ENCODE assay signal across 19 cellular contexts in genomic region chr3:52292247-52293065, GRCh38. TPM values are rescaled to one million over a fixed set of nuclear protein-coding genes. Genes with fewer than 3 reads are reported as not detected.
DNase-seq lines count a peak whose midpoint lies in the region; ATAC-seq, FAIRE-seq and TF ChIP-seq lines count a peak whose summit lies in the region.
"Had no signal": no experiment of that assay in that cellular context is flagged by ENCODE, and none has a peak within 500 bp of the region (broad histone marks: within the 10 kb centered on the region; RNA-seq: fewer than 3 reads in every experiment).

No MANE protein-coding gene starts in this region.

- no peak overlapping the region for H3K4me3 Mint-ChIP-seq in activated naive CD8-positive, alpha-beta T cell treated with anti-CD3 and anti-CD28 coated beads, Interleukin-2, amount 10 ng/mL, durations not matched to agents 7 days and 5 days
- H3K4me3 Mint-ChIP-seq in activated naive CD8-positive, alpha-beta T cell treated with anti-CD3 and anti-CD28 coated beads, Interleukin-2, amount 50 U/mL, for 24 hours: no peak overlapping the region
- no peak overlapping the region for H3K4me3 Mint-ChIP-seq in effector memory CD8-positive, alpha-beta T cell
- H3K4me3 Mint-ChIP-seq: GM23338 had no signal

- H3K4me2 ChIP-seq in K562 (ENCODE audit: insufficient read depth, low read length): no peak overlapping the region
- H3K4me2 ChIP-seq: GM23338, KMS-11 had no signal

- peaks cover 1% of the 10 kb centered on the region for H3K36me3 Mint-ChIP-seq in activated naive CD8-positive, alpha-beta T cell treated with anti-CD3 and anti-CD28 coated beads, Interleukin-2, amount 10 ng/mL, durations not matched to agents 7 days and 5 days
- peaks cover 6% of the 10 kb centered on the region for H3K36me3 Mint-ChIP-seq in activated naive CD8-positive, alpha-beta T cell treated with anti-CD3 and anti-CD28 coated beads, Interleukin-2, amount 50 U/mL, for 24 hours (ENCODE audit: low read depth)
- H3K36me3 Mint-ChIP-seq in effector memory CD8-positive, alpha-beta T cell (ENCODE audit: insufficient read depth): peaks cover 29% of the 10 kb centered on the region

- BruUV-seq in K562 (replicated peaks; lab: Mats Ljungman, UMichigan): no TSS peak

- CTCF ChIA-PET in K562 (lab: Yijun Ruan, JAX; ENCODE audit: low intra/inter-chr PET ratio): interaction anchor here (1.9 to 2.4 kb wide), 2 partner anchors 47 to 93 kb away, joined by 10 to 36 read pairs; no protein-coding TSS in a partner anchor

- H3K27ac ChIP-seq in K562 (ENCODE audit: extremely low read depth, low read depth, low read length) (no peak overlapping the region), right lobe of liver (peak overlapping the region in 2 of 3 donors; percentile 73 to 100), spleen (no peak overlapping the region)
- H3K27ac ChIP-seq: KMS-11, RWPE1 had no signal

- H4K20me1 ChIP-seq in K562 (replicated peaks; ENCODE audit: control insufficient read depth, insufficient read depth, low read length): no peaks in the 10 kb centered on the region

- no peak overlapping the region for H2AFZ ChIP-seq in K562 (ENCODE audit: low read depth, low read length)
- H2AFZ ChIP-seq: GM23338 had no signal

- TF ChIP-seq CTCF in K562 (IDR thresholded peaks at IDR 0.05 in 2 of 3, conservative IDR thresholded peaks at IDR 0.05 in 1 of 3; ENCODE audit: insufficient read depth in 2 of 3, low read depth in 1 of 3, low read length in 3 of 3): no peak
- no peak for TF ChIP-seq CTCF in right lobe of liver (IDR thresholded peaks at IDR 0.05)
- TF ChIP-seq CTCF in spleen (IDR thresholded peaks at IDR 0.05 in 8 of 11, conservative IDR thresholded peaks at IDR 0.05 in 3 of 11): no peak

- WGBS in K562 (ENCODE audit: insufficient coverage, low coverage, missing lambda C conversion rate): 84% methylated on average over 13 of the region's 20 CpGs
- WGBS in right lobe of liver (ENCODE audit: insufficient coverage, low coverage, low lambda C conversion rate, missing lambda C conversion rate): no CpG with 5 or more reads among the region's 20 CpGs
- WGBS in spleen, 5 donors: 94 to 98% (median 95%) methylated on average over 10 to 20 of the region's 20 CpGs

- TF ChIP-seq RAD21 in K562 (CRISPR knock-in tag; conservative IDR thresholded peaks at IDR 0.05 in 1 of 2, IDR thresholded peaks at IDR 0.05 in 1 of 2): no peak

- H3K4me3 ChIP-seq in K562 (no peak overlapping the region), right lobe of liver (peak overlapping the region; percentile 50 to 97 (median 77)), spleen (no peak overlapping the region)
- H3K4me3 ChIP-seq: GM23338 had no signal

- H3K9me3 ChIP-seq in K562 (replicated peaks; ENCODE audit: control insufficient read depth, insufficient read depth, low read depth, low read length) (no peaks in the 10 kb centered on the region), right lobe of liver (no peaks in the 10 kb centered on the region), spleen (no peaks in the 10 kb centered on the region)

- peaks cover 10% of the 10 kb centered on the region; the same call in 2 of the 3 replicates for H3K79me2 ChIP-seq in K562 (ENCODE audit: control insufficient read depth, insufficient read depth, low read length)

- ATAC-seq in activated naive CD8-positive, alpha-beta T cell treated with anti-CD3 and anti-CD28 coated beads, Interleukin-2, amount 10 ng/mL, durations not matched to agents 7 days and 5 days (ENCODE audit: low read depth): no peak
- no peak for ATAC-seq in activated naive CD8-positive, alpha-beta T cell treated with anti-CD3 and anti-CD28 coated beads, Interleukin-2, amount 50 U/mL, for 24 hours
- ATAC-seq in K562 (no peak), right lobe of liver (no peak)
- ATAC-seq in effector memory CD8-positive, alpha-beta T cell (replicated peaks): no peak

- TF ChIP-seq POLR2A in K562 (conservative IDR thresholded peaks at IDR 0.05): no peak
- no peak for TF ChIP-seq POLR2A in right lobe of liver (IDR thresholded peaks at IDR 0.05)
- TF ChIP-seq POLR2A in spleen (IDR thresholded peaks at IDR 0.05): no peak

- no peak for FAIRE-seq in K562 (lab: Jason Lieb, UNC)
- FAIRE-seq: A204.1 had no signal

- no peaks in the 10 kb centered on the region for H3K27me3 Mint-ChIP-seq in activated naive CD8-positive, alpha-beta T cell treated with anti-CD3 and anti-CD28 coated beads, Interleukin-2, amount 10 ng/mL, durations not matched to agents 7 days and 5 days
- no peaks in the 10 kb centered on the region for H3K27me3 Mint-ChIP-seq in activated naive CD8-positive, alpha-beta T cell treated with anti-CD3 and anti-CD28 coated beads, Interleukin-2, amount 50 U/mL, for 24 hours
- H3K27me3 Mint-ChIP-seq in effector memory CD8-positive, alpha-beta T cell: no peaks in the 10 kb centered on the region

- POLR2A ChIA-PET in activated naive CD8-positive, alpha-beta T cell treated with anti-CD3 and anti-CD28 coated beads, Interleukin-2, amount 10 ng/mL, durations not matched to agents 7 days and 5 days (lab: Charles Lee): no interaction called here
- POLR2A ChIA-PET in K562 (lab: Yijun Ruan, JAX): no interaction called here

- H3K4me1 ChIP-seq in K562 (replicated peaks in 1 of 2; ENCODE audit: control insufficient read depth in 2 of 2, insufficient read depth in 2 of 2, low read length in 2 of 2): peaks cover 10 to 28% of the 10 kb centered on the region in 2 experiments; a peak in 4 of 5 replicates
- peaks cover 0 to 59% (median 23%) of the 10 kb centered on the region in 4 donors for H3K4me1 ChIP-seq in right lobe of liver
- H3K4me1 ChIP-seq in spleen: peaks cover 0 to 47% (median 18%) of the 10 kb centered on the region in 6 donors

- no peak for DNase-seq in activated naive CD8-positive, alpha-beta T cell treated with anti-CD3 and anti-CD28 coated beads, Interleukin-2, amount 10 ng/mL, durations not matched to agents 7 days and 5 days
- DNase-seq in activated naive CD8-positive, alpha-beta T cell treated with anti-CD3 and anti-CD28 coated beads, Interleukin-2, amount 50 U/mL, for 24 hours: no peak
- DNase-seq in K562 (ENCODE audit: extremely low read depth in 1 of 4, low spot score in 3 of 4) (no peak), right lobe of liver (no peak), spleen (peak; percentile 74), EL (no peak), NCI-H82 (lab: John Stamatoyannopoulos, UW) (no peak)
- DNase-seq in effector memory CD8-positive, alpha-beta T cell: no peak
- DNase-seq: DMS 273 treated with DMSO at 0.1 percent for 48 hours, GF-D8, NCI-H1048, NCI-H1436 treated with DMSO at 0.1 percent for 48 hours, NCI-H2029 treated with DMSO at 0.1 percent for 48 hours, NCI-H446 treated with DMSO at 0.1 percent for 48 hours, OCI-M1 had no signal

- H3K36me3 ChIP-seq in K562 (ENCODE audit: control insufficient read depth, insufficient read depth, low read length): peaks cover 4% of the 10 kb centered on the region; the same call in 2 of the 3 replicates
- H3K36me3 ChIP-seq in right lobe of liver: peaks cover 0 to 19% (median 8%) of the 10 kb centered on the region in 4 donors
- H3K36me3 ChIP-seq in spleen: peaks cover 0 to 75% (median 45%) of the 10 kb centered on the region in 6 donors

- peak overlapping the region; percentile 78 for H3K27ac Mint-ChIP-seq in activated naive CD8-positive, alpha-beta T cell treated with anti-CD3 and anti-CD28 coated beads, Interleukin-2, amount 10 ng/mL, durations not matched to agents 7 days and 5 days
- no peak overlapping the region for H3K27ac Mint-ChIP-seq in activated naive CD8-positive, alpha-beta T cell treated with anti-CD3 and anti-CD28 coated beads, Interleukin-2, amount 50 U/mL, for 24 hours
- peak overlapping the region in 1 of 2 donors; percentile 11 for H3K27ac Mint-ChIP-seq in effector memory CD8-positive, alpha-beta T cell
- H3K27ac Mint-ChIP-seq: GM23338 had no signal

- intact Hi-C loops in K562 (cut with micrococcal nuclease): loop anchor here (5.0 kb wide), 1 partner anchor 155 kb away; the partner anchor contains the start of gene SEMA3G
- intact Hi-C loops in right lobe of liver (cut with DNase I): loop anchor here in 1 of 2 donors (5.0 kb wide), 1 partner anchor 50 kb away; no protein-coding TSS in a partner anchor
- intact Hi-C loops in spleen (cut with DNase I; ENCODE audit: low total_unique reads): loop anchor here (5.0 kb wide), 1 partner anchor 45 kb away; no protein-coding TSS in a partner anchor

- no peaks in the 10 kb centered on the region for H3K9me3 Mint-ChIP-seq in activated naive CD8-positive, alpha-beta T cell treated with anti-CD3 and anti-CD28 coated beads, Interleukin-2, amount 10 ng/mL, durations not matched to agents 7 days and 5 days
- no peaks in the 10 kb centered on the region for H3K9me3 Mint-ChIP-seq in activated naive CD8-positive, alpha-beta T cell treated with anti-CD3 and anti-CD28 coated beads, Interleukin-2, amount 50 U/mL, for 24 hours
- no peaks in the 10 kb centered on the region for H3K9me3 Mint-ChIP-seq in effector memory CD8-positive, alpha-beta T cell
- H3K9me3 Mint-ChIP-seq: GM23338 had no signal

- H3K9ac ChIP-seq in K562 (ENCODE audit: insufficient read depth in 1 of 2, low read depth in 2 of 2, low read length in 2 of 2): peak overlapping the region in 1 of 2 experiments; percentile 15; a peak in 1 of 4 replicates
- H3K9ac ChIP-seq: KMS-11 had no signal

- peaks cover 3% of the 10 kb centered on the region for H3K9me1 ChIP-seq in K562 (ENCODE audit: control insufficient read depth, insufficient read depth, low read length)

- H3K27me3 ChIP-seq in K562 (ENCODE audit: control insufficient read depth in 2 of 2, insufficient read depth in 2 of 2, low read length in 2 of 2): no peaks in the 10 kb centered on the region
- H3K27me3 ChIP-seq in right lobe of liver: no peaks in the 10 kb centered on the region
- no peaks in the 10 kb centered on the region for H3K27me3 ChIP-seq in spleen (replicated peaks in 1 of 7)

- peaks cover 25% of the 10 kb centered on the region for H3K4me1 Mint-ChIP-seq in activated naive CD8-positive, alpha-beta T cell treated with anti-CD3 and anti-CD28 coated beads, Interleukin-2, amount 10 ng/mL, durations not matched to agents 7 days and 5 days
- peaks cover 17% of the 10 kb centered on the region for H3K4me1 Mint-ChIP-seq in activated naive CD8-positive, alpha-beta T cell treated with anti-CD3 and anti-CD28 coated beads, Interleukin-2, amount 50 U/mL, for 24 hours
- peaks cover 15 to 29% of the 10 kb centered on the region in 2 donors for H3K4me1 Mint-ChIP-seq in effector memory CD8-positive, alpha-beta T cell (ENCODE audit: low read depth in 2 of 2)

- in situ Hi-C loops in K562 (cut with MboI): loop anchor here (5.0 to 10.0 kb wide), 3 partner anchors 50 to 152 kb away; partner anchors contain the start of gene SEMA3G

- no peak for TF ChIP-seq EP300 in K562 (IDR thresholded peaks at IDR 0.05; ENCODE audit: low read length)

RNA-seq across cellular contexts. Expression of gene GLYCTK, which starts 4.8 kb away (rescaled TPM):
- 10 to 100 TPM; 26.2 to 31.2 TPM for total RNA-seq in activated naive CD8-positive, alpha-beta T cell treated with anti-CD3 and anti-CD28 coated beads, Interleukin-2, amount 10 ng/mL, durations not matched to agents 7 days and 5 days
- 13.8 and 48.9 TPM in 2 replicates for total RNA-seq in K562 (2011; cell fraction: chromatin; rRNA removed; ENCODE audit: low replicate concordance)
- 30.0 and 32.7 TPM in 2 replicates for total RNA-seq in K562 (2011; cell fraction: nucleolus; rRNA removed)
- total RNA-seq in K562 (2011; cell fraction: nucleoplasm; rRNA removed): 23.2 and 27.7 TPM in 2 replicates
- total RNA-seq in K562 (2014; rRNA removed) (5.8 and 6.4 TPM in 2 replicates), K562 (2014; rRNA removed; fragmentation: Illumina TruSeq; extraction: Trizol) (1.3 and 1.9 TPM in 2 replicates), K562 (2015; rRNA removed; fragmentation: Illumina TruSeq; extraction: Trizol) (3.4 and 4.1 TPM in 2 replicates), K562 (2021) (7.3 and 8.3 TPM in 2 replicates), right lobe of liver (100 to 1,000 TPM in 4 of 6 experiments, 10 to 100 TPM in 2; 75.1 to 320 (median 178) TPM), spleen (10 to 100 TPM; 13.4 to 31.9 (median 26.8) TPM)
- polyA plus RNA-seq in K562 (2011; rRNA removed) (6.0 and 7.1 TPM in 2 replicates), K562 (2014; fragmentation: Illumina TruSeq; extraction: Trizol) (3.0 and 4.5 TPM in 2 replicates), K562 (2014; fragmentation: Nextera tagmentation; extraction: Ambion mirVana) (under 1 TPM; 0.18 to 0.55 TPM), K562 (2014; rRNA removed) (9.1 and 9.9 TPM in 2 replicates), spleen (10 to 100 TPM; 14.9 to 22.5 (median 22.2) TPM)
- 6.9 and 12.4 TPM in 2 replicates for polyA plus RNA-seq in K562 (2011; cell fraction: cytosol; rRNA removed)
- 35.6 and 67.1 TPM in 2 replicates for polyA plus RNA-seq in K562 (2011; cell fraction: nucleus; rRNA removed)
- polyA plus RNA-seq in K562 (2012): 5.1 and 6.4 TPM in 2 replicates
- 2.5 and 3.2 TPM in 2 replicates for polyA minus RNA-seq in K562 (2011; rRNA and poly(A)+ RNA removed)
- 2.7 and 3.9 TPM in 2 replicates for polyA minus RNA-seq in K562 (2011; cell fraction: cytosol; rRNA and poly(A)+ RNA removed)
- polyA minus RNA-seq in K562 (2011; cell fraction: nucleus; rRNA and poly(A)+ RNA removed): 10.9 and 12.1 TPM in 2 replicates

RNA-seq across cellular contexts. Expression of gene WDR82, which starts 14.0 kb away (rescaled TPM):
- 100 to 1,000 TPM; 134 to 140 TPM for total RNA-seq in activated naive CD8-positive, alpha-beta T cell treated with anti-CD3 and anti-CD28 coated beads, Interleukin-2, amount 10 ng/mL, durations not matched to agents 7 days and 5 days
- 32.1 and 34.4 TPM in 2 replicates for total RNA-seq in K562 (2011; cell fraction: chromatin; rRNA removed; ENCODE audit: low replicate concordance)
- 18.3 and 21.8 TPM in 2 replicates for total RNA-seq in K562 (2011; cell fraction: nucleolus; rRNA removed)
- 32.9 and 48.2 TPM in 2 replicates for total RNA-seq in K562 (2011; cell fraction: nucleoplasm; rRNA removed)
- total RNA-seq in K562 (2014; rRNA removed): 22.0 and 29.6 TPM in 2 replicates
- total RNA-seq in K562 (2014; rRNA removed; fragmentation: Illumina TruSeq; extraction: Trizol): 37.1 and 41.0 TPM in 2 replicates
- 36.1 and 39.0 TPM in 2 replicates for total RNA-seq in K562 (2015; rRNA removed; fragmentation: Illumina TruSeq; extraction: Trizol)
- 44.4 and 45.9 TPM in 2 replicates for total RNA-seq in K562 (2021)
- polyA plus RNA-seq in K562 (2011; rRNA removed): 38.0 and 62.9 TPM in 2 replicates
- polyA plus RNA-seq in K562 (2011; cell fraction: cytosol; rRNA removed): 25.3 and 36.3 TPM in 2 replicates
- 9.0 and 10.3 TPM in 2 replicates for polyA plus RNA-seq in K562 (2011; cell fraction: nucleus; rRNA removed)
- 26.5 and 47.8 TPM in 2 replicates for polyA plus RNA-seq in K562 (2012)
- 45.3 and 46.2 TPM in 2 replicates for polyA plus RNA-seq in K562 (2014; fragmentation: Illumina TruSeq; extraction: Trizol)
- 1 to 10 TPM; 6.4 to 8.0 TPM for polyA plus RNA-seq in K562 (2014; fragmentation: Nextera tagmentation; extraction: Ambion mirVana)
- polyA plus RNA-seq in K562 (2014; rRNA removed): 30.6 and 37.7 TPM in 2 replicates
- polyA minus RNA-seq in K562 (2011; rRNA and poly(A)+ RNA removed): 59.8 and 79.3 TPM in 2 replicates
- 28.9 and 31.4 TPM in 2 replicates for polyA minus RNA-seq in K562 (2011; cell fraction: cytosol; rRNA and poly(A)+ RNA removed)
- 9.8 and 14.4 TPM in 2 replicates for polyA minus RNA-seq in K562 (2011; cell fraction: nucleus; rRNA and poly(A)+ RNA removed)
- total RNA-seq in right lobe of liver: 10 to 100 TPM; 14.1 to 25.2 (median 20.7) TPM
- 10 to 100 TPM; 60.5 to 80.6 (median 72.0) TPM for total RNA-seq in spleen
- polyA plus RNA-seq in spleen: 10 to 100 TPM; 20.9 to 35.8 (median 23.6) TPM

RNA-seq across cellular contexts. Expression of gene DNAH1, which starts 23.7 kb away (rescaled TPM):
- total RNA-seq in activated naive CD8-positive, alpha-beta T cell treated with anti-CD3 and anti-CD28 coated beads, Interleukin-2, amount 10 ng/mL, durations not matched to agents 7 days and 5 days: 10 to 100 TPM; 28.5 to 30.0 TPM
- 10.1 and 27.0 TPM in 2 replicates for total RNA-seq in K562 (2011; cell fraction: chromatin; rRNA removed; ENCODE audit: low replicate concordance)
- total RNA-seq in K562 (2011; cell fraction: nucleolus; rRNA removed): 5.8 and 8.3 TPM in 2 replicates
- 4.7 and 7.0 TPM in 2 replicates for total RNA-seq in K562 (2011; cell fraction: nucleoplasm; rRNA removed)
- total RNA-seq in K562 (2014; rRNA removed): 0.41 and 0.57 TPM in 2 replicates
- total RNA-seq in K562 (2014; rRNA removed; fragmentation: Illumina TruSeq; extraction: Trizol): 0.18 and 0.22 TPM in 2 replicates
- total RNA-seq in K562 (2015; rRNA removed; fragmentation: Illumina TruSeq; extraction: Trizol): 0.51 and 0.57 TPM in 2 replicates
- 0.84 and 1.2 TPM in 2 replicates for total RNA-seq in K562 (2021)
- polyA plus RNA-seq in K562 (2011; rRNA removed): 0.57 and 0.97 TPM in 2 replicates
- polyA plus RNA-seq in K562 (2011; cell fraction: cytosol; rRNA removed): 0.21 and 0.55 TPM in 2 replicates
- 5.4 and 8.1 TPM in 2 replicates for polyA plus RNA-seq in K562 (2011; cell fraction: nucleus; rRNA removed)
- polyA plus RNA-seq in K562 (2012): 0.47 and 4.0 TPM in 2 replicates
- 0.42 and 0.68 TPM in 2 replicates for polyA plus RNA-seq in K562 (2014; fragmentation: Illumina TruSeq; extraction: Trizol)
- polyA plus RNA-seq in K562 (2014; fragmentation: Nextera tagmentation; extraction: Ambion mirVana): under 1 TPM; 0.04 TPM
- 0.40 and 0.50 TPM in 2 replicates for polyA plus RNA-seq in K562 (2014; rRNA removed)
- 0.98 and 1.8 TPM in 2 replicates for polyA minus RNA-seq in K562 (2011; rRNA and poly(A)+ RNA removed)
- polyA minus RNA-seq in K562 (2011; cell fraction: cytosol; rRNA and poly(A)+ RNA removed): 0.46 and 0.48 TPM in 2 replicates
- 2.2 and 5.3 TPM in 2 replicates for polyA minus RNA-seq in K562 (2011; cell fraction: nucleus; rRNA and poly(A)+ RNA removed)
- total RNA-seq in right lobe of liver: 10 to 100 TPM in 2 of 6 experiments, 1 to 10 TPM in 4; 1.6 to 11.2 (median 8.1) TPM
- total RNA-seq in spleen: 10 to 100 TPM; 21.0 to 35.8 (median 27.1) TPM
- 10 to 100 TPM in 1 of 3 donors, 1 to 10 TPM in 2; 4.9 to 10.1 (median 9.7) TPM for polyA plus RNA-seq in spleen

RNA-seq across cellular contexts. Expression of gene PPM1M, which starts 46.9 kb away (rescaled TPM):
- 100 to 1,000 TPM; 101 to 105 TPM for total RNA-seq in activated naive CD8-positive, alpha-beta T cell treated with anti-CD3 and anti-CD28 coated beads, Interleukin-2, amount 10 ng/mL, durations not matched to agents 7 days and 5 days
- total RNA-seq in K562 (2011; cell fraction: chromatin; rRNA removed; ENCODE audit: low replicate concordance): 11.6 and 26.7 TPM in 2 replicates
- 12.4 and 21.7 TPM in 2 replicates for total RNA-seq in K562 (2011; cell fraction: nucleolus; rRNA removed)
- total RNA-seq in K562 (2011; cell fraction: nucleoplasm; rRNA removed): 15.0 and 16.4 TPM in 2 replicates
- 4.4 and 4.5 TPM in 2 replicates for total RNA-seq in K562 (2014; rRNA removed)
- 3.3 TPM in 2 replicates for total RNA-seq in K562 (2014; rRNA removed; fragmentation: Illumina TruSeq; extraction: Trizol)
- 2.0 and 2.8 TPM in 2 replicates for total RNA-seq in K562 (2015; rRNA removed; fragmentation: Illumina TruSeq; extraction: Trizol)
- total RNA-seq in K562 (2021): 5.0 and 7.0 TPM in 2 replicates
- polyA plus RNA-seq in K562 (2011; rRNA removed): 9.2 and 9.9 TPM in 2 replicates
- 9.0 and 11.2 TPM in 2 replicates for polyA plus RNA-seq in K562 (2011; cell fraction: cytosol; rRNA removed)
- polyA plus RNA-seq in K562 (2011; cell fraction: nucleus; rRNA removed): 37.5 and 44.1 TPM in 2 replicates
- 5.9 and 21.1 TPM in 2 replicates for polyA plus RNA-seq in K562 (2012)
- 6.5 and 6.6 TPM in 2 replicates for polyA plus RNA-seq in K562 (2014; fragmentation: Illumina TruSeq; extraction: Trizol)
- 1 to 10 TPM; 1.4 to 1.5 TPM for polyA plus RNA-seq in K562 (2014; fragmentation: Nextera tagmentation; extraction: Ambion mirVana)
- polyA plus RNA-seq in K562 (2014; rRNA removed): 4.6 and 6.9 TPM in 2 replicates
- 4.8 and 5.7 TPM in 2 replicates for polyA minus RNA-seq in K562 (2011; rRNA and poly(A)+ RNA removed)
- 2.2 and 2.7 TPM in 2 replicates for polyA minus RNA-seq in K562 (2011; cell fraction: cytosol; rRNA and poly(A)+ RNA removed)
- polyA minus RNA-seq in K562 (2011; cell fraction: nucleus; rRNA and poly(A)+ RNA removed): 6.2 and 7.9 TPM in 2 replicates
- 1 to 10 TPM; 2.8 to 7.1 (median 4.5) TPM for total RNA-seq in right lobe of liver
- 10 to 100 TPM; 26.3 to 77.8 (median 55.8) TPM for total RNA-seq in spleen
- 10 to 100 TPM; 29.2 to 37.2 (median 33.6) TPM for polyA plus RNA-seq in spleen

RNA-seq across cellular contexts. Expression of gene TWF2, which starts 53.5 kb away (rescaled TPM):
- total RNA-seq in activated naive CD8-positive, alpha-beta T cell treated with anti-CD3 and anti-CD28 coated beads, Interleukin-2, amount 10 ng/mL, durations not matched to agents 7 days and 5 days: 100 to 1,000 TPM; 118 to 122 TPM
- total RNA-seq in K562 (2011; cell fraction: chromatin; rRNA removed; ENCODE audit: low replicate concordance): 4.4 and 12.4 TPM in 2 replicates
- 15.1 and 18.7 TPM in 2 replicates for total RNA-seq in K562 (2011; cell fraction: nucleolus; rRNA removed)
- 6.9 and 10.0 TPM in 2 replicates for total RNA-seq in K562 (2011; cell fraction: nucleoplasm; rRNA removed)
- 49.1 and 56.9 TPM in 2 replicates for total RNA-seq in K562 (2014; rRNA removed)
- total RNA-seq in K562 (2014; rRNA removed; fragmentation: Illumina TruSeq; extraction: Trizol): 9.6 and 11.4 TPM in 2 replicates
- total RNA-seq in K562 (2015; rRNA removed; fragmentation: Illumina TruSeq; extraction: Trizol): 26.8 and 27.0 TPM in 2 replicates
- 49.1 and 53.6 TPM in 2 replicates for total RNA-seq in K562 (2021)
- 35.7 and 47.1 TPM in 2 replicates for polyA plus RNA-seq in K562 (2011; rRNA removed)
- 68.9 and 112 TPM in 2 replicates for polyA plus RNA-seq in K562 (2011; cell fraction: cytosol; rRNA removed)
- polyA plus RNA-seq in K562 (2011; cell fraction: nucleus; rRNA removed): 30.0 and 32.4 TPM in 2 replicates
- polyA plus RNA-seq in K562 (2012): 38.0 and 90.9 TPM in 2 replicates
- polyA plus RNA-seq in K562 (2014; fragmentation: Illumina TruSeq; extraction: Trizol): 29.7 and 43.9 TPM in 2 replicates
- 1 to 10 TPM in 1 of 2 experiments, under 1 TPM in 1; 0.11 to 1.7 TPM for polyA plus RNA-seq in K562 (2014; fragmentation: Nextera tagmentation; extraction: Ambion mirVana)
- 59.4 and 61.9 TPM in 2 replicates for polyA plus RNA-seq in K562 (2014; rRNA removed)
- polyA minus RNA-seq in K562 (2011; rRNA and poly(A)+ RNA removed): 21.1 and 22.8 TPM in 2 replicates
- polyA minus RNA-seq in K562 (2011; cell fraction: cytosol; rRNA and poly(A)+ RNA removed): 37.2 and 37.3 TPM in 2 replicates
- 6.6 and 9.1 TPM in 2 replicates for polyA minus RNA-seq in K562 (2011; cell fraction: nucleus; rRNA and poly(A)+ RNA removed)
- total RNA-seq in right lobe of liver: 10 to 100 TPM; 12.9 to 34.4 (median 23.7) TPM
- total RNA-seq in spleen: 100 to 1,000 TPM in 1 of 7 donors, 10 to 100 TPM in 6; 57.5 to 109 (median 68.2) TPM
- polyA plus RNA-seq in spleen: 10 to 100 TPM; 47.3 to 71.4 (median 59.8) TPM

Comparison
In these comparisons a context has a peak if more than half of its experiments do, and no peak if none do; other contexts are left out.
1. H3K27ac ChIP-seq: peak in right lobe of liver (2 of 3); none in K562 (single experiment) and spleen (0 of 8).
2. H3K4me3 ChIP-seq: peak in right lobe of liver (3 of 3); none in K562 (single experiment) and spleen (0 of 8).